28 cellular contexts compared by ENCODE assay signal in genomic region chr21:33961061-33961460, GRCh38.
"Had no signal": no experiment of that assay in that cellular context is flagged by ENCODE, and none has a peak within 500 bp of the region (broad histone marks: within the 10 kb centered on the region; RNA-seq: fewer than 3 reads in every experiment).

No MANE protein-coding gene starts in this region.

- H3K4me3 ChIP-seq: ovary, psoas muscle, skin epidermis, stomach, thoracic aorta, thyroid gland, tibial nerve, upper lobe of left lung, vagina had no signal

- H3K79me2 ChIP-seq: parathyroid adenoma had no signal

- H3K27me3 ChIP-seq: neutrophil, ovary, stomach, thyroid gland, tibial nerve, upper lobe of left lung, vagina had no signal

- H3K4me1 ChIP-seq: parathyroid adenoma, psoas muscle, stomach, thyroid gland, tibial nerve, upper lobe of left lung, vagina had no signal

- H3K36me3 ChIP-seq: neutrophil, ovary, stomach, thoracic aorta, thyroid gland, tibial nerve, upper lobe of left lung, vagina had no signal

- FAIRE-seq: urothelium cell line had no signal

- H3K27ac ChIP-seq: neutrophil, ovary, parathyroid adenoma, psoas muscle, skin epidermis, stomach, thoracic aorta, thyroid gland, tibial nerve, upper lobe of left lung, vagina had no signal

- H3K9ac ChIP-seq: parathyroid adenoma had no signal

- DNase-seq: naive B cell; naive thymus-derived CD8-positive, alpha-beta T cell; nephron progenitor cell; nucleus accumbens; ovary; posterior cingulate gyrus; psoas muscle; right cardiac atrium; stimulated activated CD4-positive, alpha-beta T cell treated with anti-CD3 and anti-CD28 coated beads, Interleukin-15, amount 100 ng/mL, for 24 hours; stimulated activated CD4-positive, alpha-beta T cell treated with anti-CD3 and anti-CD28 coated beads, Interleukin-2, amount 100 ng/mL, for 24 hours; stimulated activated CD4-positive, alpha-beta T cell treated with anti-CD3 and anti-CD28 coated beads, Interleukin-2, amount 100 ng/mL, for 48 hours; stimulated activated CD4-positive, alpha-beta T cell treated with anti-CD3 and anti-CD28 coated beads, Interleukin-4, amount 100 ng/mL, for 24 hours; stimulated activated naive B cell treated with anti-CD40 and anti-IgM and Interleukin-4, amounts not matched to agents 10 μg/mL and 1 μg/mL and 100 μg/mL, for 72 hours; stimulated activated naive CD4-positive, alpha-beta T cell treated with Interleukin-2 at 50 U/mL for 16 hours; stomach; thyroid gland; trophoblast cell; upper lobe of left lung had no signal

- H2AFZ ChIP-seq: parathyroid adenoma had no signal

- ATAC-seq: naive thymus-derived CD8-positive, alpha-beta T cell; natural killer cell treated with Interleukin-12 subunit alpha and Interleukin-12 subunit beta and Interleukin-15 and Interleukin-18, amount 100 ng/mL, for 72 hours; psoas muscle; right cardiac atrium; sciatic nerve; stimulated activated effector memory CD8-positive, alpha-beta T cell treated with anti-CD3 and anti-CD28 coated beads, Interleukin-12 subunit alpha, Interleukin-12 subunit beta, amount 100 ng/mL, for 72 hours; stimulated activated naive B cell treated with anti-CD40 and anti-IgM and Interleukin-4, amounts not matched to agents 10 μg/mL and 1 μg/mL and 100 μg/mL, for 72 hours had no signal

- H3K9me3 ChIP-seq: neutrophil, ovary, thyroid gland, vagina had no signal
